Comparison of ENCODE assay signal across 1 cellular context in the genomic region with DNA sequence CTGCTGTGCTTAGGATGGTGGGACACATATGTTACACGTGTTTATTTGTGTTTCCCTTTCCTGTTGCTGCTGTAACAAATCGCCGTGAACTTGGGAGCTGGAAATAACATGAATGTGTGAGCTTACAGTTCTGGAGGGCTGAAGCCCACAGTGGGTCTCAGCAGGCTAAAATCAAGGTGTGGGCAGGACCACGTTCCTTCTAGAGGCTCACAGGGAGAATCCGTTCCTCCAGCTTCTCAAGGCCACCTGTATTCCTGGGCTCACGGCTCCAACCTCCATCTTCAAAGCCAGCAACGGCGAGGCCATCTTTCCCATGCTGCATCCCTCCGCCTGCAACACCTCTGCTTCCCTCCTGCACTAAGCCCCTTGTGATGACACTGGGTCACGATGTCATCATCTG.
TF ChIP-seq lines count a peak whose summit lies in the region.

No MANE protein-coding gene starts in this region.

TF ChIP-seq in SK-N-SH treated with all-trans-retinoic acid at 6 μM for 48 hours, 23 proteins besides CTCF, POLR2A, EP300 and RAD21 (continued from another document):
- TF ChIP-seq, protein P1, sequence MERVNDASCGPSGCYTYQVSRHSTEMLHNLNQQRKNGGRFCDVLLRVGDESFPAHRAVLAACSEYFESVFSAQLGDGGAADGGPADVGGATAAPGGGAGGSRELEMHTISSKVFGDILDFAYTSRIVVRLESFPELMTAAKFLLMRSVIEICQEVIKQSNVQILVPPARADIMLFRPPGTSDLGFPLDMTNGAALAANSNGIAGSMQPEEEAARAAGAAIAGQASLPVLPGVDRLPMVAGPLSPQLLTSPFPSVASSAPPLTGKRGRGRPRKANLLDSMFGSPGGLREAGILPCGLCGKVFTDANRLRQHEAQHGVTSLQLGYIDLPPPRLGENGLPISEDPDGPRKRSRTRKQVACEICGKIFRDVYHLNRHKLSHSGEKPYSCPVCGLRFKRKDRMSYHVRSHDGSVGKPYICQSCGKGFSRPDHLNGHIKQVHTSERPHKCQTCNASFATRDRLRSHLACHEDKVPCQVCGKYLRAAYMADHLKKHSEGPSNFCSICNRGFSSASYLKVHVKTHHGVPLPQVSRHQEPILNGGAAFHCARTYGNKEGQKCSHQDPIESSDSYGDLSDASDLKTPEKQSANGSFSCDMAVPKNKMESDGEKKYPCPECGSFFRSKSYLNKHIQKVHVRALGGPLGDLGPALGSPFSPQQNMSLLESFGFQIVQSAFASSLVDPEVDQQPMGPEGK (CRISPR knock-in tag; IDR thresholded peaks at IDR 0.05; ENCODE audit: borderline replicate concordance): no peak
- TF ChIP-seq GLIS3 (CRISPR knock-in tag; IDR thresholded peaks at IDR 0.05): no peak
- TF ChIP-seq, protein P2, sequence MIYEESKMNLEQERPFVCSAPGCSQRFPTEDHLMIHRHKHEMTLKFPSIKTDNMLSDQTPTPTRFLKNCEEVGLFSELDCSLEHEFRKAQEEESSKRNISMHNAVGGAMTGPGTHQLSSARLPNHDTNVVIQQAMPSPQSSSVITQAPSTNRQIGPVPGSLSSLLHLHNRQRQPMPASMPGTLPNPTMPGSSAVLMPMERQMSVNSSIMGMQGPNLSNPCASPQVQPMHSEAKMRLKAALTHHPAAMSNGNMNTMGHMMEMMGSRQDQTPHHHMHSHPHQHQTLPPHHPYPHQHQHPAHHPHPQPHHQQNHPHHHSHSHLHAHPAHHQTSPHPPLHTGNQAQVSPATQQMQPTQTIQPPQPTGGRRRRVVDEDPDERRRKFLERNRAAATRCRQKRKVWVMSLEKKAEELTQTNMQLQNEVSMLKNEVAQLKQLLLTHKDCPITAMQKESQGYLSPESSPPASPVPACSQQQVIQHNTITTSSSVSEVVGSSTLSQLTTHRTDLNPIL (CRISPR knock-in tag; IDR thresholded peaks at IDR 0.05; ENCODE audit: low read depth): no peak
- TF ChIP-seq CSDC2 (CRISPR knock-in tag; IDR thresholded peaks at IDR 0.05): no peak
- no peak for TF ChIP-seq ZNF565 (CRISPR knock-in tag; conservative IDR thresholded peaks at IDR 0.05; ENCODE audit: low read depth)
- no peak for TF ChIP-seq BACH2 (CRISPR knock-in tag; IDR thresholded peaks at IDR 0.05; ENCODE audit: borderline replicate concordance)
- TF ChIP-seq ZNF8 (CRISPR knock-in tag; IDR thresholded peaks at IDR 0.05): no peak
- TF ChIP-seq ARNTL (CRISPR knock-in tag; IDR thresholded peaks at IDR 0.05; ENCODE audit: borderline replicate concordance, low read depth): no peak
- no peak for TF ChIP-seq TOX (CRISPR knock-in tag; IDR thresholded peaks at IDR 0.05; ENCODE audit: borderline replicate concordance)
- TF ChIP-seq ZFP30 (CRISPR knock-in tag; IDR thresholded peaks at IDR 0.05): no peak
- TF ChIP-seq ZNF70 (CRISPR knock-in tag; IDR thresholded peaks at IDR 0.05): no peak
